ENCODE assay signal across 1 cellular context in the genomic region with DNA sequence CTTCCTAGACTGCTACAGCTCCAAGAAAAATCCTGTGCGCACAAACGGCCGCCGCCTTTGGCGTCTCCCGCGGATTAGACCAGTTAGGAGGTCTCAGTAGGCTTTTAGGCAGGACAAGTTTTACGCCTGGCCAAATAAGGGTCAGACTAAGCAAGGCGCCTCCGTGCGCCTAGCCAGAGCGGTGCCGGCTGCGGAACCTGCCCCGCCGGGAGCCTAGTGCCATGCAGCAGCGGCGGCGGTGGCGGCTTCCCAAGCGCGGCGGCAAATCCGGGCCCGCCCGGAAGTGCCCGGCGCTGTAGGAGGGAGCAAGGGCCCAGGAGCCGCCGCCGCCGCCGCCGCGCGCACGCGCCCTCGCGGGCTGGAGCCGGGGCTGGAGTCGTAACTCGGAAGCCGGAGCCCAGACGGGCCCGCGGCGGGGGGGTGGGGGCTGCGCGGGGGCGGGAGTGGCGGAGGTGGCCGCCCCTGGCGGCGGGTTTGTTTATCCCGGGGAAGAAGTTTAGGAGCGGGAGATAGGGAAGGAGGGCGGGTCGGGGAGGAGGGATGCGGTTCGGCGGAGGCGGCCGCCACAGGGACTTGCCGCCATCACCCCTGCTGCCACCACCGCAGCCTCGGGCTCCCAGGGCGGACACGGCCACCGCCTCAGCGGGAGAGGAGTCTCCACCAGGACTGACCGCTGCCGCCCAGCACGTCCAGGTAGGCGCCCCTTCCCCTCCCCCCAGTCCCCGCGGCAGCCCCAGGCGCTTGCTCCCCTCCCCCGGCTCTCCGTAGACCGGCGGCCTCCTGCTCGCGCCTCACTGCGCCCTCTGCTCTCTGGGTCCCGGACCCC.
TF ChIP-seq lines count a peak whose summit lies in the region.

A gene (plus strand): TSS at position 344 of the 826 bp plus-strand sequence. CDS start 48,447 bp downstream, outside the sequence.

TF ChIP-seq in HepG2, 621 proteins besides CTCF, POLR2A, EP300 and RAD21 (continued from another document and continues in another):
- TF ChIP-seq, protein P1, sequence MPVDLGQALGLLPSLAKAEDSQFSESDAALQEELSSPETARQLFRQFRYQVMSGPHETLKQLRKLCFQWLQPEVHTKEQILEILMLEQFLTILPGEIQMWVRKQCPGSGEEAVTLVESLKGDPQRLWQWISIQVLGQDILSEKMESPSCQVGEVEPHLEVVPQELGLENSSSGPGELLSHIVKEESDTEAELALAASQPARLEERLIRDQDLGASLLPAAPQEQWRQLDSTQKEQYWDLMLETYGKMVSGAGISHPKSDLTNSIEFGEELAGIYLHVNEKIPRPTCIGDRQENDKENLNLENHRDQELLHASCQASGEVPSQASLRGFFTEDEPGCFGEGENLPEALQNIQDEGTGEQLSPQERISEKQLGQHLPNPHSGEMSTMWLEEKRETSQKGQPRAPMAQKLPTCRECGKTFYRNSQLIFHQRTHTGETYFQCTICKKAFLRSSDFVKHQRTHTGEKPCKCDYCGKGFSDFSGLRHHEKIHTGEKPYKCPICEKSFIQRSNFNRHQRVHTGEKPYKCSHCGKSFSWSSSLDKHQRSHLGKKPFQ (CRISPR knock-in tag; IDR thresholded peaks at IDR 0.05; ENCODE audit: insufficient replicate concordance), result peak; percentile 71
- peak; percentile 82 for TF ChIP-seq MED1 (CRISPR knock-in tag; IDR thresholded peaks at IDR 0.05)
- TF ChIP-seq, protein P2, sequence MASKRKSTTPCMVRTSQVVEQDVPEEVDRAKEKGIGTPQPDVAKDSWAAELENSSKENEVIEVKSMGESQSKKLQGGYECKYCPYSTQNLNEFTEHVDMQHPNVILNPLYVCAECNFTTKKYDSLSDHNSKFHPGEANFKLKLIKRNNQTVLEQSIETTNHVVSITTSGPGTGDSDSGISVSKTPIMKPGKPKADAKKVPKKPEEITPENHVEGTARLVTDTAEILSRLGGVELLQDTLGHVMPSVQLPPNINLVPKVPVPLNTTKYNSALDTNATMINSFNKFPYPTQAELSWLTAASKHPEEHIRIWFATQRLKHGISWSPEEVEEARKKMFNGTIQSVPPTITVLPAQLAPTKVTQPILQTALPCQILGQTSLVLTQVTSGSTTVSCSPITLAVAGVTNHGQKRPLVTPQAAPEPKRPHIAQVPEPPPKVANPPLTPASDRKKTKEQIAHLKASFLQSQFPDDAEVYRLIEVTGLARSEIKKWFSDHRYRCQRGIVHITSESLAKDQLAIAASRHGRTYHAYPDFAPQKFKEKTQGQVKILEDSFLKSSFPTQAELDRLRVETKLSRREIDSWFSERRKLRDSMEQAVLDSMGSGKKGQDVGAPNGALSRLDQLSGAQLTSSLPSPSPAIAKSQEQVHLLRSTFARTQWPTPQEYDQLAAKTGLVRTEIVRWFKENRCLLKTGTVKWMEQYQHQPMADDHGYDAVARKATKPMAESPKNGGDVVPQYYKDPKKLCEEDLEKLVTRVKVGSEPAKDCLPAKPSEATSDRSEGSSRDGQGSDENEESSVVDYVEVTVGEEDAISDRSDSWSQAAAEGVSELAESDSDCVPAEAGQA (IDR thresholded peaks at IDR 0.05; ENCODE audit: low read depth), result 0 out of 2 replicates have a peak, but pooled peaks have one; percentile 30
- TF ChIP-seq, protein P2 (CRISPR knock-in tag; IDR thresholded peaks at IDR 0.05; ENCODE audit: borderline replicate concordance), result no peak
- peak; percentile 67; the same call in 1 of the 2 replicates for TF ChIP-seq SNAPC2 (CRISPR knock-in tag; IDR thresholded peaks at IDR 0.05)
- peak; percentile 54; the same call in 1 of the 2 replicates for TF ChIP-seq RORA (CRISPR knock-in tag; IDR thresholded peaks at IDR 0.05)
- TF ChIP-seq, protein P3, sequence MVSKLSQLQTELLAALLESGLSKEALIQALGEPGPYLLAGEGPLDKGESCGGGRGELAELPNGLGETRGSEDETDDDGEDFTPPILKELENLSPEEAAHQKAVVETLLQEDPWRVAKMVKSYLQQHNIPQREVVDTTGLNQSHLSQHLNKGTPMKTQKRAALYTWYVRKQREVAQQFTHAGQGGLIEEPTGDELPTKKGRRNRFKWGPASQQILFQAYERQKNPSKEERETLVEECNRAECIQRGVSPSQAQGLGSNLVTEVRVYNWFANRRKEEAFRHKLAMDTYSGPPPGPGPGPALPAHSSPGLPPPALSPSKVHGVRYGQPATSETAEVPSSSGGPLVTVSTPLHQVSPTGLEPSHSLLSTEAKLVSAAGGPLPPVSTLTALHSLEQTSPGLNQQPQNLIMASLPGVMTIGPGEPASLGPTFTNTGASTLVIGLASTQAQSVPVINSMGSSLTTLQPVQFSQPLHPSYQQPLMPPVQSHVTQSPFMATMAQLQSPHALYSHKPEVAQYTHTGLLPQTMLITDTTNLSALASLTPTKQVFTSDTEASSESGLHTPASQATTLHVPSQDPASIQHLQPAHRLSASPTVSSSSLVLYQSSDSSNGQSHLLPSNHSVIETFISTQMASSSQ (IDR thresholded peaks at IDR 0.05; ENCODE audit: low read depth), result no peak
- TF ChIP-seq, protein P3 (CRISPR knock-in tag; IDR thresholded peaks at IDR 0.05; ENCODE audit: borderline replicate concordance), result no peak
- TF ChIP-seq ZFP82 (CRISPR knock-in tag; IDR thresholded peaks at IDR 0.05; ENCODE audit: borderline replicate concordance), result peak; percentile 91
- TF ChIP-seq TBP (CRISPR knock-in tag; IDR thresholded peaks at IDR 0.05), result no peak
- TF ChIP-seq, protein P4, sequence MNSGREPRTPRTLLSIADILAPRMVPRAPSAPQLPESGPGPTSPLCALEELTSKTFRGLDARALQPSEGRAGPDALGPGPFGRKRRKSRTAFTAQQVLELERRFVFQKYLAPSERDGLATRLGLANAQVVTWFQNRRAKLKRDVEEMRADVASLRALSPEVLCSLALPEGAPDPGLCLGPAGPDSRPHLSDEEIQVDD (CRISPR knock-in tag; IDR thresholded peaks at IDR 0.05; ENCODE audit: borderline replicate concordance), result no peak; the same call in 1 of the 2 replicates
- no peak for TF ChIP-seq ZIK1 (CRISPR knock-in tag; IDR thresholded peaks at IDR 0.05; ENCODE audit: borderline replicate concordance, low read depth)
- TF ChIP-seq ZFP1 (CRISPR knock-in tag; IDR thresholded peaks at IDR 0.05), result 0 out of 2 replicates have a peak, but pooled peaks have one; percentile 48
- no peak for TF ChIP-seq ZNF879 (CRISPR knock-in tag; IDR thresholded peaks at IDR 0.05)
- 0 out of 2 replicates have a peak, but pooled peaks have one; percentile 32 for TF ChIP-seq ZBTB7B (CRISPR knock-in tag; IDR thresholded peaks at IDR 0.05)
- TF ChIP-seq PITX1 (CRISPR knock-in tag; IDR thresholded peaks at IDR 0.05), result peak; percentile 44; the same call in 1 of the 2 replicates
- peak; percentile 28; the same call in 1 of the 2 replicates for TF ChIP-seq MXD4 (CRISPR knock-in tag; IDR thresholded peaks at IDR 0.05)
- TF ChIP-seq SALL1 (CRISPR knock-in tag; IDR thresholded peaks at IDR 0.05), result peak; percentile 83
- no peak; the same call in 1 of the 2 replicates for TF ChIP-seq NCOR1 (IDR thresholded peaks at IDR 0.05; ENCODE audit: borderline replicate concordance, low read length)
- TF ChIP-seq ZKSCAN1 (IDR thresholded peaks at IDR 0.05; ENCODE audit: low read length), result no peak
- no peak for TF ChIP-seq ZNF282 (IDR thresholded peaks at IDR 0.05; ENCODE audit: partially characterized antibody)
- TF ChIP-seq SIX1 (CRISPR knock-in tag; IDR thresholded peaks at IDR 0.05; ENCODE audit: borderline replicate concordance), result peak; percentile 17; the same call in 1 of the 2 replicates
- TF ChIP-seq IRF2 (CRISPR knock-in tag; IDR thresholded peaks at IDR 0.05), result 0 out of 2 replicates have a peak, but pooled peaks have one; percentile 36
- TF ChIP-seq BRD4 (CRISPR knock-in tag; IDR thresholded peaks at IDR 0.05), result no peak; the same call in 1 of the 2 replicates
- TF ChIP-seq, protein P5, sequence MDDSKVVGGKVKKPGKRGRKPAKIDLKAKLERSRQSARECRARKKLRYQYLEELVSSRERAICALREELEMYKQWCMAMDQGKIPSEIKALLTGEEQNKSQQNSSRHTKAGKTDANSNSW (CRISPR knock-in tag; IDR thresholded peaks at IDR 0.05; ENCODE audit: borderline replicate concordance), result no peak
- TF ChIP-seq, protein P6, sequence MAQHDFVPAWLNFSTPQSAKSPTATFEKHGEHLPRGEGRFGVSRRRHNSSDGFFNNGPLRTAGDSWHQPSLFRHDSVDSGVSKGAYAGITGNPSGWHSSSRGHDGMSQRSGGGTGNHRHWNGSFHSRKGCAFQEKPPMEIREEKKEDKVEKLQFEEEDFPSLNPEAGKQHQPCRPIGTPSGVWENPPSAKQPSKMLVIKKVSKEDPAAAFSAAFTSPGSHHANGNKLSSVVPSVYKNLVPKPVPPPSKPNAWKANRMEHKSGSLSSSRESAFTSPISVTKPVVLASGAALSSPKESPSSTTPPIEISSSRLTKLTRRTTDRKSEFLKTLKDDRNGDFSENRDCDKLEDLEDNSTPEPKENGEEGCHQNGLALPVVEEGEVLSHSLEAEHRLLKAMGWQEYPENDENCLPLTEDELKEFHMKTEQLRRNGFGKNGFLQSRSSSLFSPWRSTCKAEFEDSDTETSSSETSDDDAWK (CRISPR knock-in tag; IDR thresholded peaks at IDR 0.05), result no peak
- TF ChIP-seq ZNF564 (CRISPR knock-in tag; IDR thresholded peaks at IDR 0.05), result no peak
- no peak for TF ChIP-seq ZNF260 (CRISPR knock-in tag; IDR thresholded peaks at IDR 0.05; ENCODE audit: borderline replicate concordance, low read depth)
- no peak for TF ChIP-seq SMC3 (IDR thresholded peaks at IDR 0.05; ENCODE audit: low read length)
- TF ChIP-seq, protein P7, sequence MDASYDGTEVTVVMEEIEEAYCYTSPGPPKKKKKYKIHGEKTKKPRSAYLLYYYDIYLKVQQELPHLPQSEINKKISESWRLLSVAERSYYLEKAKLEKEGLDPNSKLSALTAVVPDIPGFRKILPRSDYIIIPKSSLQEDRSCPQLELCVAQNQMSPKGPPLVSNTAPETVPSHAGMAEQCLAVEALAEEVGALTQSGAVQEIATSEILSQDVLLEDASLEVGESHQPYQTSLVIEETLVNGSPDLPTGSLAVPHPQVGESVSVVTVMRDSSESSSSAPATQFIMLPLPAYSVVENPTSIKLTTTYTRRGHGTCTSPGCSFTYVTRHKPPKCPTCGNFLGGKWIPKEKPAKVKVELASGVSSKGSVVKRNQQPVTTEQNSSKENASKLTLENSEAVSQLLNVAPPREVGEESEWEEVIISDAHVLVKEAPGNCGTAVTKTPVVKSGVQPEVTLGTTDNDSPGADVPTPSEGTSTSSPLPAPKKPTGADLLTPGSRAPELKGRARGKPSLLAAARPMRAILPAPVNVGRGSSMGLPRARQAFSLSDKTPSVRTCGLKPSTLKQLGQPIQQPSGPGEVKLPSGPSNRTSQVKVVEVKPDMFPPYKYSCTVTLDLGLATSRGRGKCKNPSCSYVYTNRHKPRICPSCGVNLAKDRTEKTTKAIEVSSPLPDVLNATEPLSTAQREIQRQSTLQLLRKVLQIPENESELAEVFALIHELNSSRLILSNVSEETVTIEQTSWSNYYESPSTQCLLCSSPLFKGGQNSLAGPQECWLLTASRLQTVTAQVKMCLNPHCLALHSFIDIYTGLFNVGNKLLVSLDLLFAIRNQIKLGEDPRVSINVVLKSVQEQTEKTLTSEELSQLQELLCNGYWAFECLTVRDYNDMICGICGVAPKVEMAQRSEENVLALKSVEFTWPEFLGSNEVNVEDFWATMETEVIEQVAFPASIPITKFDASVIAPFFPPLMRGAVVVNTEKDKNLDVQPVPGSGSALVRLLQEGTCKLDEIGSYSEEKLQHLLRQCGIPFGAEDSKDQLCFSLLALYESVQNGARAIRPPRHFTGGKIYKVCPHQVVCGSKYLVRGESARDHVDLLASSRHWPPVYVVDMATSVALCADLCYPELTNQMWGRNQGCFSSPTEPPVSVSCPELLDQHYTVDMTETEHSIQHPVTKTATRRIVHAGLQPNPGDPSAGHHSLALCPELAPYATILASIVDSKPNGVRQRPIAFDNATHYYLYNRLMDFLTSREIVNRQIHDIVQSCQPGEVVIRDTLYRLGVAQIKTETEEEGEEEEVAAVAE (CRISPR knock-in tag; IDR thresholded peaks at IDR 0.05; ENCODE audit: borderline replicate concordance), result no peak
- no peak for TF ChIP-seq ZSCAN30 (CRISPR knock-in tag; IDR thresholded peaks at IDR 0.05)
- TF ChIP-seq, protein P8, sequence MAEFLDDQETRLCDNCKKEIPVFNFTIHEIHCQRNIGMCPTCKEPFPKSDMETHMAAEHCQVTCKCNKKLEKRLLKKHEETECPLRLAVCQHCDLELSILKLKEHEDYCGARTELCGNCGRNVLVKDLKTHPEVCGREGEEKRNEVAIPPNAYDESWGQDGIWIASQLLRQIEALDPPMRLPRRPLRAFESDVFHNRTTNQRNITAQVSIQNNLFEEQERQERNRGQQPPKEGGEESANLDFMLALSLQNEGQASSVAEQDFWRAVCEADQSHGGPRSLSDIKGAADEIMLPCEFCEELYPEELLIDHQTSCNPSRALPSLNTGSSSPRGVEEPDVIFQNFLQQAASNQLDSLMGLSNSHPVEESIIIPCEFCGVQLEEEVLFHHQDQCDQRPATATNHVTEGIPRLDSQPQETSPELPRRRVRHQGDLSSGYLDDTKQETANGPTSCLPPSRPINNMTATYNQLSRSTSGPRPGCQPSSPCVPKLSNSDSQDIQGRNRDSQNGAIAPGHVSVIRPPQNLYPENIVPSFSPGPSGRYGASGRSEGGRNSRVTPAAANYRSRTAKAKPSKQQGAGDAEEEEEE (CRISPR knock-in tag; IDR thresholded peaks at IDR 0.05; ENCODE audit: borderline replicate concordance), result no peak
- TF ChIP-seq POLR2G (IDR thresholded peaks at IDR 0.05; ENCODE audit: low read depth, low read length), result peak; percentile 98
